ENCODE assay signal across 5 cellular contexts in genomic region chr15:42316282-42316805, GRCh38. TPM values are rescaled to one million over a fixed set of nuclear protein-coding genes. Genes with fewer than 3 reads are reported as not detected.
DNase-seq lines count a peak whose midpoint lies in the region; ATAC-seq and TF ChIP-seq lines count a peak whose summit lies in the region.
"Not testable (repeated sequence)": the region's sequence is repeated elsewhere in the genome, so short reads cannot be mapped to it uniquely, and the experiment has no call there.

No MANE protein-coding gene starts in this region.

- not testable (repeated sequence) for H3K9me3 Mint-ChIP-seq in endodermal cell

- not testable (repeated sequence) for H3K27ac ChIP-seq in endodermal cell (ENCODE audit: low read depth, low read length); lower lobe of right lung; testis
- peak overlapping the region; percentile 34 for H3K27ac ChIP-seq in cardiac muscle cell

- H3K4me3 ChIP-seq in endodermal cell (ENCODE audit: low read length); cardiac muscle cell; lower lobe of right lung; testis: not testable (repeated sequence)

- not testable (repeated sequence) for H3K4me1 Mint-ChIP-seq in endodermal cell

- H3K36me3 Mint-ChIP-seq in endodermal cell (ENCODE audit: low read depth): not testable (repeated sequence)

- not testable (repeated sequence) for H3K36me3 ChIP-seq in endodermal cell (ENCODE audit: control insufficient read depth, insufficient read depth, low read length); cardiac muscle cell; testis (ENCODE audit: low read depth, missing control alignments)
- H3K36me3 ChIP-seq in lower lobe of right lung: peaks cover 35% of the 10 kb centered on the region

- not testable (repeated sequence) for H3K9ac ChIP-seq in endodermal cell (ENCODE audit: extremely low read depth, low read length, poor library complexity, severe bottlenecking)

- peak; percentile 63 for DNase-seq in amniotic epithelial cell (ENCODE audit: low read depth)
- not testable (repeated sequence) for DNase-seq in endodermal cell; cardiac muscle cell (ENCODE audit: low read depth in 1 of 2, low spot score in 1 of 2); lower lobe of right lung
- peak; percentile 18 for DNase-seq in testis

- not testable (repeated sequence) for H3K27me3 Mint-ChIP-seq in endodermal cell (ENCODE audit: insufficient read depth)

- peak overlapping the region; percentile 11 for H3K27ac Mint-ChIP-seq in endodermal cell

- not testable (repeated sequence) for H3K9me3 ChIP-seq in endodermal cell (ENCODE audit: control insufficient read depth, low read length); cardiac muscle cell (ENCODE audit: low read depth); lower lobe of right lung; testis

- 63 to 75% methylated on average over 3 to 11 of the region's 11 CpGs for WGBS in endodermal cell (ENCODE audit: insufficient coverage in 1 of 2, insufficient read length in 1 of 2), 2 experiments
- WGBS in testis, 2 donors: 57 to 66% methylated on average over 11 of the region's 11 CpGs

- H3K27me3 ChIP-seq in endodermal cell (ENCODE audit: control insufficient read depth, insufficient read depth, low read length, poor library complexity, severe bottlenecking); cardiac muscle cell; lower lobe of right lung (ENCODE audit: low read depth); testis: not testable (repeated sequence)

- TF ChIP-seq CTCF in endodermal cell (conservative IDR thresholded peaks at IDR 0.05); cardiac muscle cell (IDR thresholded peaks at IDR 0.05; ENCODE audit: low read depth, low read length); lower lobe of right lung (IDR thresholded peaks at IDR 0.05); testis (IDR thresholded peaks at IDR 0.05): not testable (repeated sequence)

- not testable (repeated sequence) for TF ChIP-seq POLR2A in testis (IDR thresholded peaks at IDR 0.05)

- peak; percentile 28 to 37 for ATAC-seq in lower lobe of right lung

- H3K4me1 ChIP-seq in endodermal cell (ENCODE audit: control insufficient read depth, insufficient read depth, low read length); cardiac muscle cell (ENCODE audit: low read depth); lower lobe of right lung; testis: not testable (repeated sequence)

- intact Hi-C loops in lower lobe of right lung (cut with DNase I); testis (cut with DNase I; ENCODE audit: low total_unique reads): not testable (repeated sequence)

- H3K4me3 Mint-ChIP-seq in endodermal cell: not testable (repeated sequence)

RNA-seq across cellular contexts. Expression of gene CAPN3, which starts 43.0 kb away (rescaled TPM):
- total RNA-seq in endodermal cell (1 to 10 TPM in 1 of 2 donors, under 1 TPM in 1; 0.77 to 1.5 TPM), cardiac muscle cell (37.9 and 88.3 TPM in 2 replicates), lower lobe of right lung (47.2 TPM), testis (10 to 100 TPM; 33.6 to 60.4 TPM)
- 1.4 TPM for polyA plus RNA-seq in endodermal cell (2013, experiment 1 of 2)
- 1.6 TPM for polyA plus RNA-seq in endodermal cell (2013, experiment 2 of 2)
- polyA plus RNA-seq in cardiac muscle cell (47.0 and 79.7 TPM in 2 replicates), testis (ENCODE audit: insufficient read depth, low read depth, low replicate concordance) (53.0 TPM)

RNA-seq across cellular contexts. Expression of gene TMEM87A, which starts 43.1 kb away (rescaled TPM):
- total RNA-seq in endodermal cell (10 to 100 TPM; 33.7 to 37.4 TPM), cardiac muscle cell (39.8 and 43.5 TPM in 2 replicates), lower lobe of right lung (129 TPM), testis (10 to 100 TPM; 79.5 to 92.9 TPM)
- 38.8 TPM for polyA plus RNA-seq in endodermal cell (2013, experiment 1 of 2)
- polyA plus RNA-seq in endodermal cell (2013, experiment 2 of 2): 37.3 TPM
- polyA plus RNA-seq in cardiac muscle cell (59.2 and 85.5 TPM in 2 replicates), testis (ENCODE audit: insufficient read depth, low read depth, low replicate concordance) (64.2 TPM)

RNA-seq across cellular contexts. Expression of gene GANC, which starts 43.3 kb away (rescaled TPM):
- total RNA-seq in endodermal cell (10 to 100 TPM; 13.8 to 17.1 TPM), cardiac muscle cell (17.6 and 22.2 TPM in 2 replicates), lower lobe of right lung (122 TPM), testis (10 to 100 TPM; 54.8 to 63.4 TPM)
- 15.7 TPM for polyA plus RNA-seq in endodermal cell (2013, experiment 1 of 2)
- polyA plus RNA-seq in endodermal cell (2013, experiment 2 of 2): 14.3 TPM
- polyA plus RNA-seq in cardiac muscle cell (21.0 and 24.2 TPM in 2 replicates), testis (ENCODE audit: insufficient read depth, low read depth, low replicate concordance) (37.6 TPM)

Comparison
In these comparisons a context has a peak if more than half of its experiments do, and no peak if none do; other contexts are left out.
1. RNA of gene CAPN3, which starts 43.0 kb away (total RNA-seq): 37.9 to 88.3 TPM in cardiac muscle cell, 33.6 to 60.4 TPM in testis and 47.2 TPM in lower lobe of right lung (single experiment); 0.77 to 1.5 TPM in endodermal cell; every median in the first group is over 10 times any median in the second.